Comparison of ENCODE assay signal across 35 cellular contexts in the genomic region with DNA sequence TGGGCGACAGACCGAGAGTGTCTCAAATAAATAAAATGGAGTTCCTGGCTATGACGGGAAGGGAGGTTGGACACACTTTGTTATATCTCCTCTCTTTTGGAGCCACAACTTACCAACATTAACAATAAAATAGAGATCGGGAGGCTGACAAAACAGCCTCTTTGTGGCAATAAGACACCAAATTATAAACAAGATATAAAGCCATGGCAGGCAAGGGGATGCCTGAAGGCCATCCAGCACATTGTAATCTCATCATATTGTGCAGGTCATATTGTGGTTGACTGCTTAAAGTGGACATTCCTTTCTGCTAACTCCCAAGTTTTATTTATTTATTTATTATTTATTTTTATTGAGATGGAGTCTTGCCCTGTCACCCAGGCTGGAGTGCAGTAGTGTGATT. TPM values are rescaled to one million over a fixed set of nuclear protein-coding genes. Genes with fewer than 3 reads are reported as not detected.
"Had no signal": no experiment of that assay in that cellular context is flagged by ENCODE, and none has a peak within 500 bp of the region (broad histone marks: within the 10 kb centered on the region; RNA-seq: fewer than 3 reads in every experiment).

No MANE protein-coding gene starts in this region.

- H3K4me3 Mint-ChIP-seq: activated B cell treated with CpG ODN at 0.5 μM for 24 hours; activated CD4-positive, alpha-beta memory T cell treated with anti-CD3 and anti-CD28 coated beads for 36 hours; activated CD4-positive, alpha-beta T cell treated with anti-CD3 and anti-CD28 coated beads, Interleukin-2, amount 10 ng/mL, durations not matched to agents 24 days and 14 days; activated CD8-positive, alpha-beta T cell treated with anti-CD3 and anti-CD28 coated beads for 36 hours; activated naive CD4-positive, alpha-beta T cell treated with anti-CD3 and anti-CD28 coated beads for 36 hours; activated naive CD8-positive, alpha-beta T cell treated with anti-CD3 and anti-CD28 coated beads for 36 hours; activated T-cell treated with anti-CD3 and anti-CD28 coated beads, Interleukin-2, amount 50 U/mL, for 4 hours; activated T-cell treated with anti-CD3 and anti-CD28 coated beads, Interleukin-2, amount 50 U/mL, for 72 hours; activated T-helper 1 cell treated with anti-CD3 and anti-CD28 coated beads, Interleukin-12 subunit alpha, Interleukin-12 subunit beta, Interleukin-2, Interleukin-4 antibody, amounts not matched to agents 30 ng/mL and 10 ng/mL and 1 ng/mL, durations not matched to agents 14 hours and 24 hours and 36 hours; activated T-helper 17 cell treated with anti-CD3 and anti-CD28 coated beads, Interleukin-2, amount 50 U/mL, for 72 hours; T-helper 1 cell treated with Interleukin-12 subunit alpha and Interleukin-12 subunit beta and Interleukin-4 antibody, amounts not matched to agents 30 μg/mL and 1 μg/mL, for 36 hours; T-helper 2 cell treated with Interferon-gamma antibody and Interleukin-4, amounts not matched to agents 5 μg/mL and 100 μg/mL, for 36 hours had no signal

- H3K36me3 Mint-ChIP-seq: activated CD4-positive, alpha-beta memory T cell treated with anti-CD3 and anti-CD28 coated beads for 36 hours; activated naive CD4-positive, alpha-beta T cell treated with anti-CD3 and anti-CD28 coated beads, Interleukin-2, amount 50 U/mL, for 72 hours; activated naive CD8-positive, alpha-beta T cell treated with anti-CD3 and anti-CD28 coated beads for 36 hours had no signal

- H3K9me3 Mint-ChIP-seq: activated B cell treated with CpG ODN at 0.5 μM for 24 hours; activated CD4-positive, alpha-beta memory T cell treated with anti-CD3 and anti-CD28 coated beads for 36 hours; activated CD4-positive, alpha-beta T cell treated with anti-CD3 and anti-CD28 coated beads, Interleukin-2, amount 10 ng/mL, durations not matched to agents 24 days and 14 days; activated CD8-positive, alpha-beta T cell treated with anti-CD3 and anti-CD28 coated beads for 36 hours; activated naive CD4-positive, alpha-beta T cell treated with anti-CD3 and anti-CD28 coated beads for 36 hours; activated naive CD4-positive, alpha-beta T cell treated with anti-CD3 and anti-CD28 coated beads, Interleukin-2, amount 50 U/mL, for 72 hours; activated naive CD8-positive, alpha-beta T cell treated with anti-CD3 and anti-CD28 coated beads for 36 hours; activated T-cell treated with anti-CD3 and anti-CD28 coated beads, Interleukin-2, amount 50 U/mL, for 4 hours; activated T-cell treated with anti-CD3 and anti-CD28 coated beads, Interleukin-2, amount 50 U/mL, for 72 hours; activated T-helper 1 cell treated with anti-CD3 and anti-CD28 coated beads, Interleukin-12 subunit alpha, Interleukin-12 subunit beta, Interleukin-2, Interleukin-4 antibody, amounts not matched to agents 30 ng/mL and 10 ng/mL and 1 ng/mL, durations not matched to agents 14 hours and 24 hours and 36 hours; activated T-helper 17 cell treated with anti-CD3 and anti-CD28 coated beads, Interleukin-2, amount 50 U/mL, for 72 hours; T-helper 1 cell treated with Interleukin-12 subunit alpha and Interleukin-12 subunit beta and Interleukin-4 antibody, amounts not matched to agents 30 μg/mL and 1 μg/mL, for 36 hours; T-helper 2 cell treated with Interferon-gamma antibody and Interleukin-4, amounts not matched to agents 5 μg/mL and 100 μg/mL, for 36 hours had no signal

- H3K4me1 ChIP-seq: adrenal gland, body of pancreas, breast epithelium had no signal

- H3K4me1 Mint-ChIP-seq: activated B cell treated with CpG ODN at 0.5 μM for 24 hours; activated CD4-positive, alpha-beta T cell treated with anti-CD3 and anti-CD28 coated beads, Interleukin-2, amount 10 ng/mL, durations not matched to agents 24 days and 14 days; activated naive CD8-positive, alpha-beta T cell treated with anti-CD3 and anti-CD28 coated beads for 36 hours; activated T-helper 17 cell treated with anti-CD3 and anti-CD28 coated beads, Interleukin-2, amount 50 U/mL, for 72 hours had no signal

- H3K27me3 Mint-ChIP-seq: activated CD4-positive, alpha-beta memory T cell treated with anti-CD3 and anti-CD28 coated beads for 36 hours; activated CD8-positive, alpha-beta T cell treated with anti-CD3 and anti-CD28 coated beads for 36 hours; activated naive CD8-positive, alpha-beta T cell treated with anti-CD3 and anti-CD28 coated beads for 36 hours; activated T-helper 17 cell treated with anti-CD3 and anti-CD28 coated beads, Interleukin-2, amount 50 U/mL, for 72 hours had no signal

- H3K36me3 ChIP-seq: adrenal gland, brain microvascular endothelial cell, breast epithelium had no signal

- H3K27ac Mint-ChIP-seq: activated B cell treated with CpG ODN at 0.5 μM for 24 hours; activated CD4-positive, alpha-beta memory T cell treated with anti-CD3 and anti-CD28 coated beads for 36 hours; activated CD4-positive, alpha-beta T cell treated with anti-CD3 and anti-CD28 coated beads, Interleukin-2, amount 10 ng/mL, durations not matched to agents 24 days and 14 days; activated CD8-positive, alpha-beta T cell treated with anti-CD3 and anti-CD28 coated beads for 36 hours; activated naive CD4-positive, alpha-beta T cell treated with anti-CD3 and anti-CD28 coated beads for 36 hours; activated naive CD4-positive, alpha-beta T cell treated with anti-CD3 and anti-CD28 coated beads, Interleukin-2, amount 50 U/mL, for 72 hours; activated naive CD8-positive, alpha-beta T cell treated with anti-CD3 and anti-CD28 coated beads for 36 hours; activated T-cell treated with anti-CD3 and anti-CD28 coated beads, Interleukin-2, amount 50 U/mL, for 72 hours; activated T-helper 1 cell treated with anti-CD3 and anti-CD28 coated beads, Interleukin-12 subunit alpha, Interleukin-12 subunit beta, Interleukin-2, Interleukin-4 antibody, amounts not matched to agents 30 ng/mL and 10 ng/mL and 1 ng/mL, durations not matched to agents 14 hours and 24 hours and 36 hours; activated T-helper 17 cell treated with anti-CD3 and anti-CD28 coated beads, Interleukin-2, amount 50 U/mL, for 72 hours; T-helper 1 cell treated with Interleukin-12 subunit alpha and Interleukin-12 subunit beta and Interleukin-4 antibody, amounts not matched to agents 30 μg/mL and 1 μg/mL, for 36 hours; T-helper 2 cell treated with Interferon-gamma antibody and Interleukin-4, amounts not matched to agents 5 μg/mL and 100 μg/mL, for 36 hours had no signal

- H3K27ac ChIP-seq: adrenal gland, body of pancreas, brain microvascular endothelial cell, breast epithelium, VCaP had no signal

- H3K27me3 ChIP-seq: adrenal gland, body of pancreas, brain microvascular endothelial cell, breast epithelium had no signal

- H3K9me3 ChIP-seq: adrenal gland, body of pancreas, breast epithelium had no signal

- DNase-seq: activated B cell treated with CpG ODN at 0.5 μM for 24 hours; activated CD4-positive, alpha-beta memory T cell treated with anti-CD3 and anti-CD28 coated beads for 36 hours; activated CD4-positive, alpha-beta T cell treated with anti-CD3 and anti-CD28 coated beads for 4 hours; activated CD4-positive, alpha-beta T cell treated with anti-CD3 and anti-CD28 coated beads, Interleukin-2, amount 10 ng/mL, durations not matched to agents 24 days and 14 days; activated CD4-positive, alpha-beta T cell treated with anti-CD3 and anti-CD28 coated beads, Interleukin-2, amount 50 U/mL, for 1 hour; activated CD4-positive, alpha-beta T cell treated with anti-CD3 and anti-CD28 coated beads, Interleukin-2, amount 50 U/mL, for 4 hours; activated CD4-positive, CD25-positive, alpha-beta regulatory T cell treated with anti-CD3 and anti-CD28 coated beads, Interleukin-2, amount 50 U/mL, for 72 hours; activated CD8-positive, alpha-beta memory T cell treated with anti-CD3 and anti-CD28 coated beads, Interleukin-2, amount 50 U/mL, for 4 hours; activated CD8-positive, alpha-beta T cell treated with anti-CD3 and anti-CD28 coated beads for 36 hours; activated effector memory CD4-positive, alpha-beta T cell treated with anti-CD3 and anti-CD28 coated beads, Interleukin-2, amount 50 U/mL, for 16 hours; activated gamma-delta T cell treated with Interleukin-2 at 50 U/mL for 16 hours; activated naive CD4-positive, alpha-beta T cell; activated naive CD4-positive, alpha-beta T cell treated with anti-CD3 and anti-CD28 coated beads for 36 hours; activated naive CD4-positive, alpha-beta T cell treated with anti-CD3 and anti-CD28 coated beads, Interleukin-2, amount 50 U/mL, for 16 hours; activated naive CD8-positive, alpha-beta T cell treated with anti-CD3 and anti-CD28 coated beads for 36 hours; activated T-cell treated with anti-CD3 and anti-CD28 coated beads for 4 hours; activated T-cell treated with anti-CD3 and anti-CD28 coated beads, Interleukin-2, amount 50 U/mL, for 1 hour; activated T-cell treated with anti-CD3 and anti-CD28 coated beads, Interleukin-2, amount 50 U/mL, for 4 hours; activated T-cell treated with anti-CD3 and anti-CD28 coated beads, Interleukin-2, amount 50 U/mL, for 72 hours; adrenal gland; amniotic stem cell; aorta; body of pancreas; brain microvascular endothelial cell; central memory CD4-positive, alpha-beta T cell; T-helper 1 cell; T-helper 2 cell; T-helper 9 cell had no signal

- H3K4me3 ChIP-seq: adrenal gland, body of pancreas, breast epithelium had no signal

RNA-seq across cellular contexts. Expression of a gene that starts 59.9 kb away (rescaled TPM):
- total RNA-seq: activated CD8-positive, alpha-beta T cell treated with anti-CD3 and anti-CD28 coated beads for 36 hours had no signal
- polyA plus RNA-seq: aorta had no signal
